In genomic region chr2:236776695-236777251, GRCh38 we compare ENCODE assay signal across 14 cellular contexts.
DNase-seq lines count a peak whose midpoint lies in the region; ATAC-seq and TF ChIP-seq lines count a peak whose summit lies in the region.
"Had no signal": no experiment of that assay in that cellular context is flagged by ENCODE, and none has a peak within 500 bp of the region (broad histone marks: within the 10 kb centered on the region; RNA-seq: fewer than 3 reads in every experiment).

No MANE protein-coding gene starts in this region.

- H3K27ac ChIP-seq in heart right ventricle (peak overlapping the region in 3 of 10 donors; percentile 7 to 50 (median 39)), aorta (ENCODE audit: low read depth in 1 of 2, low read length in 2 of 2) (peak overlapping the region in 1 of 2 donors; percentile 33)
- no peak overlapping the region for H3K27ac ChIP-seq in effector memory CD4-positive, alpha-beta T cell (ENCODE audit: insufficient read depth, low read length, poor library complexity, severe bottlenecking)
- H3K27ac ChIP-seq: uterus had no signal

- no peaks in the 10 kb centered on the region for H3K36me3 ChIP-seq in heart right ventricle
- no peaks in the 10 kb centered on the region for H3K36me3 ChIP-seq in aorta (ENCODE audit: control insufficient read depth in 1 of 2, insufficient read depth in 2 of 2, low read length in 1 of 2)
- H3K36me3 ChIP-seq in effector memory CD4-positive, alpha-beta T cell (ENCODE audit: control insufficient read depth, insufficient read depth, low read length): no peaks in the 10 kb centered on the region
- H3K36me3 ChIP-seq: uterus had no signal

- DNase-seq in heart right ventricle: peak in 1 of 2 donors; percentile 34
- DNase-seq in cardiac septum (ENCODE audit: low spot score): no peak
- peak; percentile 19 for DNase-seq in SK-MEL-5 (ENCODE audit: low read depth, low spot score)
- DNase-seq in fibroblast of the conjunctiva (ENCODE audit: low read depth): peak; percentile 58
- peak; percentile 84 for DNase-seq in aorta
- DNase-seq in effector memory CD4-positive, alpha-beta T cell: no peak
- DNase-seq in amniotic stem cell (lab: John Stamatoyannopoulos, UW): no peak
- DNase-seq: activated CD4-positive, alpha-beta memory T cell treated with anti-CD3 and anti-CD28 coated beads, Interleukin-2, amount 10 ng/mL, durations not matched to agents 7 days and 5 days; activated naive CD8-positive, alpha-beta T cell treated with anti-CD3 and anti-CD28 coated beads, Interleukin-2, amount 10 ng/mL, durations not matched to agents 7 days and 5 days; head of caudate nucleus; nephron progenitor cell; SIG-M5; uterus had no signal

- H3K27me3 ChIP-seq in heart right ventricle (no peaks in the 10 kb centered on the region), aorta (ENCODE audit: control insufficient read depth in 1 of 2, insufficient read depth in 2 of 2, low read length in 1 of 2) (no peaks in the 10 kb centered on the region)
- no peaks in the 10 kb centered on the region for H3K27me3 ChIP-seq in effector memory CD4-positive, alpha-beta T cell (replicated peaks; ENCODE audit: control insufficient read depth, insufficient read depth, low read length, poor library complexity, severe bottlenecking)
- H3K27me3 ChIP-seq: uterus had no signal

- WGBS in heart right ventricle, 2 donors: 74 to 87% methylated on average over 8 of the region's 8 CpGs
- 3 to 7% methylated on average over 8 of the region's 8 CpGs for WGBS in aorta, 2 donors

- H3K4me3 ChIP-seq in heart right ventricle: no peak overlapping the region
- no peak overlapping the region for H3K4me3 ChIP-seq in aorta (ENCODE audit: low read length in 2 of 2)
- H3K4me3 ChIP-seq in effector memory CD4-positive, alpha-beta T cell (ENCODE audit: insufficient read depth, low read depth, low read length, poor library complexity, severe bottlenecking): no peak overlapping the region
- H3K4me3 ChIP-seq: uterus had no signal

- intact Hi-C loops in heart right ventricle (cut with DNase I): no loop called here
- intact Hi-C loops in cardiac septum (cut with DNase I): no loop called here
- intact Hi-C loops in aorta (cut with DNase I): loop anchor here in 1 of 2 donors (5.0 kb wide), 1 partner anchor 134 kb away; no protein-coding TSS in a partner anchor

- TF ChIP-seq CTCF in heart right ventricle (IDR thresholded peaks at IDR 0.05): no peak

- H3K9me3 ChIP-seq in heart right ventricle (no peaks in the 10 kb centered on the region), aorta (ENCODE audit: control insufficient read depth, low read length) (no peaks in the 10 kb centered on the region)
- no peaks in the 10 kb centered on the region for H3K9me3 ChIP-seq in effector memory CD4-positive, alpha-beta T cell (ENCODE audit: control insufficient read depth, low read length)
- H3K9me3 ChIP-seq: uterus had no signal

- in situ Hi-C loops in SK-MEL-5 (cut with HindIII; ENCODE audit: low pct_unique_long_range_greater_than_20kb, low sequenced_read_pairs): no loop called here

- ATAC-seq in heart right ventricle: peak in 5 of 8 donors; percentile 35 to 59 (median 47)
- peak; percentile 73 for ATAC-seq in aorta (ENCODE audit: low FRiP score)
- ATAC-seq in HG03521 (IDR thresholded peaks at IDR 0.05; ENCODE audit: unreplicated experiment): no peak

- H3K4me1 ChIP-seq in heart right ventricle (peaks cover 0 to 18% (median 5%) of the 10 kb centered on the region in 9 donors), aorta (ENCODE audit: control insufficient read depth in 1 of 2, insufficient read depth in 2 of 2, low read length in 2 of 2) (no peaks in the 10 kb centered on the region)
- no peaks in the 10 kb centered on the region for H3K4me1 ChIP-seq in effector memory CD4-positive, alpha-beta T cell (ENCODE audit: control insufficient read depth, insufficient read depth, low read length, poor library complexity, severe bottlenecking)
- H3K4me1 ChIP-seq: uterus had no signal

Comparison
In these comparisons a context has a peak if more than half of its experiments do, and no peak if none do; other contexts are left out.
1. DNase-seq: peak in SK-MEL-5 (single experiment), fibroblast of the conjunctiva (single experiment) and aorta (2 of 2); none in cardiac septum (single experiment), effector memory CD4-positive, alpha-beta T cell (0 of 3) and amniotic stem cell (single experiment).